Comparison of ENCODE assay signal across 9 cellular contexts in the genomic region with DNA sequence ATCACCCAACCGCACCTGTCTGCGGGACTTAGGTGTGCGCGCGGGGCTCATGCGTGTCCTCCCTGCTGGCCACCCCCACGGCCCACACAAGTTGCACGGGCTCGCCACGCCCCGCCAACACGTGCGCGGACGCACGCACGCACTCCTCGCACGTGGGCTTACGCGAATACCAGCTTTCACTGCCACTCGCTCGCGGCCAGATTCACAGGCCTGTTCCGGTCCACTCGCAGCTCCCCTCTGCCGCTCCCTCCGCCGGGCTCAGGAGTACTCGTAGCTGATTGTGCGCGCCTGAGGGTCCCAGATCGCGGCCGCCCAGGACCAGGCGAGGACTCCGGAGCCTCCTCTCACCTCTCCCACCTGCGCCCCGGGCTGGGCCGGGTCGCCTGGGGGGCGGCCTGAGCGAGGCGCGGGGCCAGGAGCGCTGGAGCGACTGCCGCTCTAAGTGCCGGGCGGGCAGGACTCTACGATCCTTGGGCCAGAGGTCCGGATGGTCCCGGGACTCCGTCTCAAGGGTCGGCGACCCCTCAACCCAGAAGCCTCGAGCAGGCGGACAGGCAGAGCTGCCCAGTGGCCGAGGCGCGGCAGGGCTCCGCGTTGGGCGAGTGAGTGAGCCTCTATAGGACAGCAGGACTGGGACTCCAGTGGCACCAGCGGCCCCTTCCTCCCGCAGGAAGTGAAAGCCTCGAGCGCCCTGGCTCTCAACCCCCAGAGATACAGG. TPM values are rescaled to one million over a fixed set of nuclear protein-coding genes. Genes with fewer than 3 reads are reported as not detected.
DNase-seq lines count a peak whose midpoint lies in the region; TF ChIP-seq lines count a peak whose summit lies in the region.
"Had no signal": no experiment of that assay in that cellular context is flagged by ENCODE, and none has a peak within 500 bp of the region (broad histone marks: within the 10 kb centered on the region; RNA-seq: fewer than 3 reads in every experiment).

No MANE protein-coding gene starts in this region.

- no peak for TF ChIP-seq CTCF in glutamatergic neuron (IDR thresholded peaks at IDR 0.05; ENCODE audit: partially characterized antibody, unreplicated experiment)
- no peak for TF ChIP-seq CTCF in testis (IDR thresholded peaks at IDR 0.05)
- TF ChIP-seq CTCF in esophagus squamous epithelium (IDR thresholded peaks at IDR 0.05): no peak

- H3K9me3 ChIP-seq in HUES6 (ENCODE audit: control insufficient read depth, insufficient read depth, low read depth, low read length) (no peaks in the 10 kb centered on the region), testis (no peaks in the 10 kb centered on the region), esophagus squamous epithelium (no peaks in the 10 kb centered on the region)

- H3K27me3 Mint-ChIP-seq in glutamatergic neuron (ENCODE audit: unreplicated experiment): peaks cover 16% of the 10 kb centered on the region

- TF ChIP-seq POLR2A in testis (IDR thresholded peaks at IDR 0.05): no peak
- no peak for TF ChIP-seq POLR2A in esophagus squamous epithelium (IDR thresholded peaks at IDR 0.05)

- intact Hi-C loops in testis (cut with DNase I; ENCODE audit: low total_unique reads) (no loop called here), esophagus squamous epithelium (cut with DNase I) (no loop called here)

- H3K4me1 ChIP-seq in HUES6 (ENCODE audit: control insufficient read depth, insufficient read depth, low read length): peaks cover 58% of the 10 kb centered on the region
- peaks cover 28% of the 10 kb centered on the region for H3K4me1 ChIP-seq in testis
- peaks cover 13 to 69% (median 21%) of the 10 kb centered on the region in 3 donors for H3K4me1 ChIP-seq in esophagus squamous epithelium

- H3K9ac ChIP-seq in HUES6 (ENCODE audit: low read length): peak overlapping the region; percentile 20

- peaks cover 6% of the 10 kb centered on the region for H3K36me3 Mint-ChIP-seq in glutamatergic neuron (ENCODE audit: unreplicated experiment)

- H3K36me3 ChIP-seq in HUES6 (ENCODE audit: control insufficient read depth, insufficient read depth, low read length) (no peaks in the 10 kb centered on the region; the same call in 1 of the 2 replicates), testis (ENCODE audit: low read depth, missing control alignments) (no peaks in the 10 kb centered on the region), esophagus squamous epithelium (peaks cover 0 to 71% (median 0%) of the 10 kb centered on the region in 3 donors)

- peak overlapping the region; percentile 55 for H3K4me3 Mint-ChIP-seq in glutamatergic neuron (ENCODE audit: unreplicated experiment)

- WGBS in testis, 2 donors: 50 to 73% methylated on average over 9 to 68 of the region's 68 CpGs
- 46 to 65% methylated on average over 27 to 32 of the region's 68 CpGs for WGBS in esophagus squamous epithelium, 2 donors

- H3K9me3 Mint-ChIP-seq in glutamatergic neuron (ENCODE audit: unreplicated experiment): peaks cover 8% of the 10 kb centered on the region

- no peak overlapping the region for H3K27ac Mint-ChIP-seq in glutamatergic neuron (ENCODE audit: unreplicated experiment)

- DNase-seq in activated naive CD4-positive, alpha-beta T cell treated with Interleukin-2 at 50 U/mL for 16 hours: peak; percentile 34
- DNase-seq in activated naive CD4-positive, alpha-beta T cell (lab: John Stamatoyannopoulos, UW): no peak
- DNase-seq in glutamatergic neuron (no peak), testis (no peak), SIG-M5 treated with dmso at 0.1 percent for 504 hours (lab: John Stamatoyannopoulos, UW; ENCODE audit: unreplicated experiment) (no peak), hepatic stellate cell (ENCODE audit: low spot score) (no peak), esophagus squamous epithelium (lab: John Stamatoyannopoulos, UW) (no peak)
- DNase-seq: T1000 had no signal

- H3K4me3 ChIP-seq in HUES6 (ENCODE audit: low read depth, low read length) (peak overlapping the region; percentile 61), testis (peak overlapping the region; percentile 2 to 27), esophagus squamous epithelium (peak overlapping the region in 2 of 4 donors; percentile 13 to 28)

- H3K4me1 Mint-ChIP-seq in glutamatergic neuron (ENCODE audit: low read depth, unreplicated experiment): peaks cover 31% of the 10 kb centered on the region

- H3K27me3 ChIP-seq in HUES6 (ENCODE audit: control insufficient read depth, insufficient read depth, low read length) (peaks cover 60% of the 10 kb centered on the region), testis (no peaks in the 10 kb centered on the region), esophagus squamous epithelium (peaks cover 0 to 24% (median 0%) of the 10 kb centered on the region in 4 donors)

- H3K27ac ChIP-seq in HUES6 (ENCODE audit: low read depth, low read length) (no peak overlapping the region), testis (no peak overlapping the region), esophagus squamous epithelium (no peak overlapping the region)

RNA-seq across cellular contexts. Expression of gene PCDHGC5, which starts 3.4 kb away (rescaled TPM):
- total RNA-seq in glutamatergic neuron (ENCODE audit: unreplicated experiment): 4.0 TPM
- 1 to 10 TPM; 4.9 to 5.4 TPM for total RNA-seq in testis
- polyA plus RNA-seq in testis (ENCODE audit: insufficient read depth, low read depth, low replicate concordance): 0.50 TPM
- 1 to 10 TPM in 3 of 4 donors, under 1 TPM in 1; 0.26 to 1.7 (median 1.5) TPM for total RNA-seq in esophagus squamous epithelium

RNA-seq across cellular contexts. Expression of gene PCDHGC4, which starts 7.5 kb away (rescaled TPM):
- total RNA-seq in glutamatergic neuron (ENCODE audit: unreplicated experiment): 6.7 TPM
- 1 to 10 TPM; 6.1 TPM for total RNA-seq in testis
- polyA plus RNA-seq in testis (ENCODE audit: insufficient read depth, low read depth, low replicate concordance): 0.57 TPM
- total RNA-seq in esophagus squamous epithelium: 1 to 10 TPM in 3 of 4 donors, under 1 TPM in 1; 0.21 to 3.3 (median 2.1) TPM

RNA-seq across cellular contexts. Expression of gene PCDHGC3, which starts 16.6 kb away (rescaled TPM):
- total RNA-seq in glutamatergic neuron (ENCODE audit: unreplicated experiment) (40.1 TPM), testis (10 to 100 TPM; 14.5 to 29.4 TPM), esophagus squamous epithelium (10 to 100 TPM; 36.6 to 52.5 (median 38.6) TPM)
- polyA plus RNA-seq in testis (ENCODE audit: insufficient read depth, low read depth, low replicate concordance): 61.1 TPM
